22 cellular contexts compared by ENCODE assay signal in the genomic region with DNA sequence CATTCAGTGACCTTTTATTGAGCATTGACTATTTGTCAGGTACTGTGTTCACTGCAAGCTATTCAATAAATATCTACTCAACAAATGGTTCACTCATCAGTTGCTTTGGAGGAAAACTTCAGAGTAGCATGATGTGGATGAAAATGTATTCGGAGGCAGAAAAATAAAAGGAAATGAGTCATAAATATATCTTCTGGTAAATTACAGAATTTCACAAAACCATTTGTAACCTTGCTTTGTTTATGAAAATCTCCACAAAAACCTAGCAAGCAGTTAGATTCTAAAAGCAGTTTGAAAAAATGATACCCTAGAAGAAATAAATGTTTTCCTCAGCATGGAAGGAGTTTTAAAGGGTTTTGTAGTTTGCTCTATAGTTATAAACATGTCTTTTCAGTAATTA.
"Had no signal": no experiment of that assay in that cellular context is flagged by ENCODE, and none has a peak within 500 bp of the region (broad histone marks: within the 10 kb centered on the region; RNA-seq: fewer than 3 reads in every experiment).

No MANE protein-coding gene starts in this region.

- H3K27ac ChIP-seq: gastrocnemius medialis, neural progenitor cell, prostate gland, right atrium auricular region, thoracic aorta, upper lobe of right lung had no signal

- H3K4me3 ChIP-seq: gastrocnemius medialis, left lung, neural progenitor cell, prostate gland, right atrium auricular region, skin epidermis, thoracic aorta, upper lobe of right lung had no signal

- H3K9ac ChIP-seq: neural progenitor cell had no signal

- H3K4me3 Mint-ChIP-seq: activated CD4-positive, alpha-beta T cell treated with anti-CD3 and anti-CD28 coated beads for 36 hours; activated naive CD8-positive, alpha-beta T cell; brain; naive thymus-derived CD4-positive, alpha-beta T cell; neural progenitor cell; stimulated activated memory B cell treated with anti-CD40 and anti-IgM and Interleukin-4, amounts not matched to agents 10 μg/mL and 1 μg/mL and 100 μg/mL, for 72 hours; WTC11 had no signal

- H3K9me3 Mint-ChIP-seq: brain, neural progenitor cell, WTC11 had no signal

- H3K27me3 Mint-ChIP-seq: stimulated activated memory B cell treated with anti-CD40 and anti-IgM and Interleukin-4, amounts not matched to agents 10 μg/mL and 1 μg/mL and 100 μg/mL, for 72 hours had no signal

- H3K4me1 ChIP-seq: gastrocnemius medialis, left lung, neural progenitor cell, prostate gland, right atrium auricular region, upper lobe of right lung had no signal

- H2AFZ ChIP-seq: neural progenitor cell had no signal

- H3K27ac Mint-ChIP-seq: activated CD4-positive, alpha-beta T cell treated with anti-CD3 and anti-CD28 coated beads for 36 hours; activated naive CD8-positive, alpha-beta T cell; naive thymus-derived CD4-positive, alpha-beta T cell; neural progenitor cell; stimulated activated memory B cell treated with anti-CD40 and anti-IgM and Interleukin-4, amounts not matched to agents 10 μg/mL and 1 μg/mL and 100 μg/mL, for 72 hours; WTC11 had no signal

- ATAC-seq: activated CD4-positive, alpha-beta T cell treated with anti-CD3 and anti-CD28 coated beads for 36 hours; esophagus mucosa; gastrocnemius medialis; naive thymus-derived CD4-positive, alpha-beta T cell; stimulated activated memory B cell treated with anti-CD40 and anti-IgM and Interleukin-4, amounts not matched to agents 10 μg/mL and 1 μg/mL and 100 μg/mL, for 72 hours; upper lobe of right lung; WTC11 had no signal

- H3K36me3 ChIP-seq: gastrocnemius medialis, left lung, neural progenitor cell, prostate gland, right atrium auricular region, thoracic aorta, upper lobe of right lung had no signal

- H3K4me2 ChIP-seq: neural progenitor cell had no signal

- H3K4me1 Mint-ChIP-seq: activated CD4-positive, alpha-beta T cell treated with anti-CD3 and anti-CD28 coated beads for 36 hours; naive thymus-derived CD4-positive, alpha-beta T cell; neural progenitor cell; stimulated activated memory B cell treated with anti-CD40 and anti-IgM and Interleukin-4, amounts not matched to agents 10 μg/mL and 1 μg/mL and 100 μg/mL, for 72 hours had no signal

- DNase-seq: activated CD4-positive, alpha-beta T cell treated with anti-CD3 and anti-CD28 coated beads for 36 hours; activated CD4-positive, alpha-beta T cell treated with anti-CD3 and anti-CD28 coated beads, Interleukin-2, amount 50 U/mL, for 48 hours; activated T-cell treated with anti-CD3 and anti-CD28 coated beads for 4 hours; amygdala; cerebellar nuclear complex; effector CD4-positive, alpha-beta T cell; gastrocnemius medialis; head of caudate nucleus; left lung; naive thymus-derived CD4-positive, alpha-beta T cell; stimulated activated CD4-positive, alpha-beta T cell treated with anti-CD3 and anti-CD28 coated beads, Interleukin-4, amount 100 ng/mL, for 4 hours; upper lobe of right lung had no signal

- H3K36me3 Mint-ChIP-seq: activated naive CD8-positive, alpha-beta T cell; brain; neural progenitor cell; stimulated activated memory B cell treated with anti-CD40 and anti-IgM and Interleukin-4, amounts not matched to agents 10 μg/mL and 1 μg/mL and 100 μg/mL, for 72 hours; WTC11 had no signal

- H3K27me3 ChIP-seq: gastrocnemius medialis, left lung, neural progenitor cell, right atrium auricular region, upper lobe of right lung had no signal

- H3K9me3 ChIP-seq: gastrocnemius medialis, left lung, prostate gland, right atrium auricular region, thoracic aorta, upper lobe of right lung had no signal
